In the genomic region with DNA sequence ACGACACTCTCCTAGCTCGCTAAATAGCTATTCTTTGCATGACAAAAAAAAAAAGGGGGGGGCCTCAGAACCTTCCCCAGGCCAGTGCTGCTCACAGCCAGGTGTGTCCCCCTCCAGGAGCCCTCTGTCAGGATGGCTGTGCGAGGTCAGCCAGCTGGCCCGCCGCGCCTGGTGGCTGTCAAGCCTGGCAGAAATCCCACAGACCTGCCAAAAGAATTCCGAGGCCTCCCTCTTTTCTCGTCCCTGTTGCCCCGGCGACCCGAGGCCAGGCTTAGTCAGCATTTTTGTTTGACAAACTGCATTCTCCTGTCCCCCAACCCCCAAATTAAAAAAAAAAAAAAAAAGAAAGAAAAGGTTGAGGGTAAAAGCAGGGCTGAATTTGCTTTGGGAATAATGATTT, we compare ENCODE assay signal across 9 cellular contexts.
DNase-seq lines count a peak whose midpoint lies in the region; ATAC-seq and TF ChIP-seq lines count a peak whose summit lies in the region.
"Had no signal": no experiment of that assay in that cellular context is flagged by ENCODE, and none has a peak within 500 bp of the region (broad histone marks: within the 10 kb centered on the region; RNA-seq: fewer than 3 reads in every experiment).

No MANE protein-coding gene starts in this region.

- DNase-seq in NCI-H1105 (lab: John Stamatoyannopoulos, UW) (peak; percentile 66), coronary artery (ENCODE audit: low spot score) (no peak), right lobe of liver (peak; percentile 83 to 94 (median 89)), testis (peak; percentile 65), SW480 (ENCODE audit: low spot score) (no peak)

- H3K4me3 ChIP-seq in coronary artery (peak overlapping the region; percentile 27), right lobe of liver (peak overlapping the region in 1 of 3 donors; percentile 7), testis (no peak overlapping the region)
- H3K4me3 ChIP-seq: GM12878 had no signal

- peak; percentile 93 to 97 (median 96) for ATAC-seq in right lobe of liver
- no peak for ATAC-seq in HG02642 (IDR thresholded peaks at IDR 0.05; ENCODE audit: poor library complexity, unreplicated experiment)
- no peak for ATAC-seq in GM21423 (IDR thresholded peaks at IDR 0.05; ENCODE audit: unreplicated experiment)
- ATAC-seq in GM21526 (IDR thresholded peaks at IDR 0.05; ENCODE audit: low FRiP score, unreplicated experiment), result no peak
- ATAC-seq: GM12878 had no signal

- intact Hi-C loops in right lobe of liver (cut with DNase I), result no loop called here
- intact Hi-C loops in testis (cut with DNase I; ENCODE audit: low total_unique reads), result no loop called here

- H3K27ac ChIP-seq in coronary artery, result peak overlapping the region; percentile 10 to 19
- H3K27ac ChIP-seq in right lobe of liver, result peak overlapping the region in 2 of 3 donors; percentile 29 to 35
- peak overlapping the region; percentile 18 to 27 for H3K27ac ChIP-seq in testis

- H3K36me3 ChIP-seq in right lobe of liver (no peaks in the 10 kb centered on the region), testis (ENCODE audit: low read depth, missing control alignments) (no peaks in the 10 kb centered on the region)

- TF ChIP-seq CTCF in coronary artery (IDR thresholded peaks at IDR 0.05), result no peak
- TF ChIP-seq CTCF in right lobe of liver (IDR thresholded peaks at IDR 0.05), result no peak
- TF ChIP-seq CTCF in testis (IDR thresholded peaks at IDR 0.05), result no peak

- H3K4me1 ChIP-seq in right lobe of liver, result peaks cover 0 to 13% (median 8%) of the 10 kb centered on the region in 4 donors
- peaks cover 37% of the 10 kb centered on the region for H3K4me1 ChIP-seq in testis

- 23% methylated on average over 7 of the region's 11 CpGs for WGBS in right lobe of liver (ENCODE audit: insufficient coverage, low coverage, low lambda C conversion rate, missing lambda C conversion rate)
- 26 to 38% methylated on average over 11 of the region's 11 CpGs for WGBS in testis, 2 donors

- TF ChIP-seq POLR2A in right lobe of liver (IDR thresholded peaks at IDR 0.05), result no peak
- TF ChIP-seq POLR2A in testis (IDR thresholded peaks at IDR 0.05), result no peak

- no peaks in the 10 kb centered on the region for H3K9me3 ChIP-seq in right lobe of liver
- no peaks in the 10 kb centered on the region for H3K9me3 ChIP-seq in testis

- H3K27me3 ChIP-seq in right lobe of liver (no peaks in the 10 kb centered on the region), testis (no peaks in the 10 kb centered on the region)

Comparison
In these comparisons a context has a peak if more than half of its experiments do, and no peak if none do; other contexts are left out.
1. DNase-seq: peak in NCI-H1105 (single experiment), right lobe of liver (3 of 3) and testis (single experiment); none in coronary artery (single experiment) and SW480 (single experiment).
2. ATAC-seq: peak in right lobe of liver (4 of 4); none in HG02642 (single experiment), GM21423 (single experiment) and GM21526 (single experiment).
3. Peak in every context shown above with its lines, with median percentiles within 50 percentile points of each other: H3K27ac ChIP-seq.